9 cellular contexts compared by ENCODE assay signal in the genomic region with DNA sequence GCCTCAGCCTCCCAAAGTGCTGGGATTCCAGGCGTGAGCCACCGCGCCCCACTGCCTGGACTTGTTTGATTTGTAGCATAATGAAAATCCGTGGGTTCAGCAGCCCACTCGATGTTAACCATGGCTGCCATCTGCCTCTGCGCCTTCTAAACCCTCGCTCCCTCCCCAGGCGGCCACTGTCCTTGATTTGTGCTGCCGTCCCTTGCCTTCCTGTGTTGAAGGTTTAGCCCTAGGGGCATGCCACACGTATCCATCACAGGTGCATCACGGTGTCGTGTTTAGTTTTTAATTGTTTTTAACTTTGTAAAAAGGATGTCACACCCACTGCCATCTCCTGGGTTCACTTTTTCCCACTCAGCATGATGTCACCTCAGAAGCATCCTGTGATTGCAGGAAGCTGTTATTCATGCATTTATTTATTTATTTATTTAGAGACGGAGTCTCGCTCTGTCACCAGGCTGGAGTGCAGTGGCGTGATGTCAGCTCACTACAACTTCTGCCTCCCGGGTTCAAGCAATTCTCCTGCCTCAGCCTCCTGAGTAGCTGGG.
DNase-seq lines count a peak whose midpoint lies in the region; ATAC-seq, FAIRE-seq and TF ChIP-seq lines count a peak whose summit lies in the region.
"Had no signal": no experiment of that assay in that cellular context is flagged by ENCODE, and none has a peak within 500 bp of the region (broad histone marks: within the 10 kb centered on the region; RNA-seq: fewer than 3 reads in every experiment).

No MANE protein-coding gene starts in this region.

- FAIRE-seq in urothelium cell line (lab: Jason Lieb, UNC), result peak; percentile 42

- H3K27me3 ChIP-seq in RWPE2 (ENCODE audit: insufficient read depth, poor library complexity, severe bottlenecking), result no peaks in the 10 kb centered on the region

- ATAC-seq in RWPE2 (ENCODE audit: low read depth) (0 out of 3 replicates have a peak, but pooled peaks have one; percentile 20), HG02938 (IDR thresholded peaks at IDR 0.05; ENCODE audit: unreplicated experiment) (no peak)

- H3K4me3 ChIP-seq in RWPE2 (ENCODE audit: severe bottlenecking), result no peak overlapping the region

- no peak for DNase-seq in T-helper 2 cell treated with Interferon-gamma antibody and Interleukin-4, amounts not matched to agents 5 μg/mL and 100 μg/mL, for 36 hours (ENCODE audit: low spot score)
- no peak for DNase-seq in T-helper 2 cell
- no peak for DNase-seq in RWPE2 (ENCODE audit: low spot score)
- DNase-seq in fibroblast of peridontal ligament (ENCODE audit: extremely low read depth), result peak; percentile 38
- peak; percentile 67 for DNase-seq in urothelium cell line (ENCODE audit: low spot score)
- no peak for DNase-seq in NCI-H1048 (lab: John Stamatoyannopoulos, UW)
- DNase-seq in OCI-M2 (lab: John Stamatoyannopoulos, UW; ENCODE audit: unreplicated experiment), result no peak

- H3K36me3 ChIP-seq in RWPE2 (ENCODE audit: low read depth), result no peaks in the 10 kb centered on the region

- H3K36me3 Mint-ChIP-seq in T-helper 2 cell treated with Interferon-gamma antibody and Interleukin-4, amounts not matched to agents 5 μg/mL and 100 μg/mL, for 36 hours (ENCODE audit: low read depth), result no peaks in the 10 kb centered on the region
- H3K36me3 Mint-ChIP-seq: activated naive CD4-positive, alpha-beta T cell treated with anti-CD3 and anti-CD28 coated beads, Interleukin-2, amount 50 U/mL, for 24 hours had no signal

- H3K27me3 Mint-ChIP-seq in T-helper 2 cell treated with Interferon-gamma antibody and Interleukin-4, amounts not matched to agents 5 μg/mL and 100 μg/mL, for 36 hours (ENCODE audit: low read depth), result no peaks in the 10 kb centered on the region
- H3K27me3 Mint-ChIP-seq: activated naive CD4-positive, alpha-beta T cell treated with anti-CD3 and anti-CD28 coated beads, Interleukin-2, amount 50 U/mL, for 24 hours had no signal

- H3K9me3 ChIP-seq in RWPE2 (ENCODE audit: severe bottlenecking), result no peaks in the 10 kb centered on the region

- H3K4me3 Mint-ChIP-seq in T-helper 2 cell treated with Interferon-gamma antibody and Interleukin-4, amounts not matched to agents 5 μg/mL and 100 μg/mL, for 36 hours, result no peak overlapping the region
- H3K4me3 Mint-ChIP-seq: activated naive CD4-positive, alpha-beta T cell treated with anti-CD3 and anti-CD28 coated beads, Interleukin-2, amount 50 U/mL, for 24 hours had no signal

- TF ChIP-seq CTCF in RWPE2 (IDR thresholded peaks at IDR 0.05; ENCODE audit: poor library complexity, severe bottlenecking), result no peak

- peaks cover 14% of the 10 kb centered on the region for H3K4me1 ChIP-seq in RWPE2 (ENCODE audit: insufficient read depth, poor library complexity, severe bottlenecking)

- peaks cover 3% of the 10 kb centered on the region for H3K9me3 Mint-ChIP-seq in T-helper 2 cell treated with Interferon-gamma antibody and Interleukin-4, amounts not matched to agents 5 μg/mL and 100 μg/mL, for 36 hours
- H3K9me3 Mint-ChIP-seq: activated naive CD4-positive, alpha-beta T cell treated with anti-CD3 and anti-CD28 coated beads, Interleukin-2, amount 50 U/mL, for 24 hours had no signal

- no peak overlapping the region for H3K27ac ChIP-seq in RWPE2 (ENCODE audit: poor library complexity, severe bottlenecking)

- H3K4me1 Mint-ChIP-seq in T-helper 2 cell treated with Interferon-gamma antibody and Interleukin-4, amounts not matched to agents 5 μg/mL and 100 μg/mL, for 36 hours (ENCODE audit: low read depth), result no peaks in the 10 kb centered on the region
- H3K4me1 Mint-ChIP-seq: activated naive CD4-positive, alpha-beta T cell treated with anti-CD3 and anti-CD28 coated beads, Interleukin-2, amount 50 U/mL, for 24 hours had no signal

- peak overlapping the region; percentile 3 for H3K27ac Mint-ChIP-seq in T-helper 2 cell treated with Interferon-gamma antibody and Interleukin-4, amounts not matched to agents 5 μg/mL and 100 μg/mL, for 36 hours
- H3K27ac Mint-ChIP-seq: activated naive CD4-positive, alpha-beta T cell treated with anti-CD3 and anti-CD28 coated beads, Interleukin-2, amount 50 U/mL, for 24 hours had no signal

Comparison
In these comparisons a context has a peak if more than half of its experiments do, and no peak if none do; other contexts are left out.
1. DNase-seq: peak in fibroblast of peridontal ligament (single experiment) and urothelium cell line (single experiment); none in T-helper 2 cell treated with Interferon-gamma antibody and Interleukin-4, amounts not matched to agents 5 μg/mL and 100 μg/mL, for 36 hours (single experiment), T-helper 2 cell (0 of 5), RWPE2 (single experiment), NCI-H1048 (single experiment) and OCI-M2 (single experiment).